In the genomic region with DNA sequence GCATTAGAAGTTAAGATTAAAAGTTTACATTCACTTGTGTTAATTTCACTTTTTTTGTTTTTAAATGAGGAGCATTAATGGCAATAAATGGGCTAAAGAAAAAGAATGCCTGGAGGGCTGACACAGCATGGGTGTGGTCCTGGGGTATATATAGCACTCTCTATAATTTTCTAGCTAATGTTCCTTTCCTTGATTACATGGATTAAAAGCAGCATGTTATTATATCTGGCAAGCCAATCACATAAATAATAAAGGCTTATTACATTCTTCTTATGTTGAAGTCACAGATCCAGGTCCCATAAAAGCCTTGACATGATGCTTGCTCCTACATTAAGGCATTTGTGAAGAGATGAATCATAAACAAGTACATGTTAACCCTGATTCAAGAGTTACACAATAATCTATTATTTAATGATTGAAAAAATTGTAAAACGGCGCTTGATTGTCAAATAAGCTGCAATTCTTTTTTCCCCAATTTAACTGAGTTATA, we compare ENCODE assay signal across 27 cellular contexts.
A peak's percentile ranks its signal among the peaks of the same experiment; 100 is the strongest.
DNase-seq lines count a peak whose midpoint lies in the region; TF ChIP-seq lines count a peak whose summit lies in the region.
"Had no signal": no experiment of that assay in that cellular context is flagged by ENCODE, and none has a peak within 500 bp of the region (broad histone marks: within the 10 kb centered on the region; RNA-seq: fewer than 3 reads in every experiment).

No MANE protein-coding gene starts in this region.

- H3K4me3 ChIP-seq in fibroblast of the aortic adventitia (ENCODE audit: low read depth, low read length) (no peak overlapping the region), neuron (ENCODE audit: low read length) (no peak overlapping the region), smooth muscle cell (no peak overlapping the region), right atrium auricular region (no peak overlapping the region)
- H3K4me3 ChIP-seq: BLaER1, dorsolateral prefrontal cortex, GM12878, PC-9, sigmoid colon had no signal

- TF ChIP-seq CTCF in fibroblast of the aortic adventitia (IDR thresholded peaks at IDR 0.05; ENCODE audit: insufficient read depth, low read length) (no peak), smooth muscle cell (IDR thresholded peaks at IDR 0.05; ENCODE audit: borderline replicate concordance, insufficient read depth, poor library complexity, severe bottlenecking) (no peak), right atrium auricular region (IDR thresholded peaks at IDR 0.05) (no peak), type B pancreatic cell (conservative IDR thresholded peaks at IDR 0.05) (no peak)

- DNase-seq in NCI-H1417 (lab: John Stamatoyannopoulos, UW) = peak in 2 of 3 experiments; percentile 67 to 92
- peak; percentile 76 for DNase-seq in NCI-H2227 treated with DMSO at 0.1 percent for 48 hours (lab: John Stamatoyannopoulos, UW)
- DNase-seq in fibroblast of the aortic adventitia (ENCODE audit: low read depth) = peak; percentile 12
- no peak for DNase-seq in smooth muscle cell (lab: John Stamatoyannopoulos, UW; ENCODE audit: unreplicated experiment)
- DNase-seq in right atrium auricular region (ENCODE audit: low spot score) = no peak
- no peak for DNase-seq in activated effector memory CD4-positive, alpha-beta T cell treated with anti-CD3 and anti-CD28 coated beads, Interleukin-2, amount 50 U/mL, for 16 hours
- DNase-seq in type B pancreatic cell (ENCODE audit: extremely low spot score, unreplicated experiment) = no peak
- DNase-seq: activated CD8-positive, alpha-beta T cell treated with anti-CD3 and anti-CD28 coated beads, Interleukin-2, amount 10 ng/mL, durations not matched to agents 7 days and 5 days; activated naive CD4-positive, alpha-beta T cell treated with anti-CD3 and anti-CD28 coated beads, Interleukin-2, amount 50 U/mL, for 16 hours; DMS153; dorsolateral prefrontal cortex; HCEC 1CT; kidney; left ventricle myocardium superior; NCI-H187; NCI-H526; PC-9; SHP77 treated with DMSO at 0.1 percent for 48 hours; sigmoid colon; trophoblast cell had no signal

- H3K9me3 Mint-ChIP-seq in type B pancreatic cell = peaks cover 7% of the 10 kb centered on the region

- H2AFZ ChIP-seq in neuron (ENCODE audit: low read depth, low read length) (peak overlapping the region; percentile 17), smooth muscle cell (ENCODE audit: low read depth) (no peak overlapping the region)
- H2AFZ ChIP-seq: PC-9 had no signal

- H3K4me1 Mint-ChIP-seq in type B pancreatic cell (ENCODE audit: unreplicated experiment) = peaks cover 20% of the 10 kb centered on the region
- H3K4me1 Mint-ChIP-seq: activated T-helper 17 cell treated with anti-CD3 and anti-CD28 coated beads, Interleukin-2, amount 50 U/mL, for 72 hours; stimulated activated memory B cell treated with anti-CD40 and anti-IgM and Interleukin-4, amounts not matched to agents 10 μg/mL and 1 μg/mL and 100 μg/mL, for 72 hours had no signal

- no peaks in the 10 kb centered on the region for H3K79me2 ChIP-seq in smooth muscle cell (ENCODE audit: low read depth)

- no peaks in the 10 kb centered on the region for H3K27me3 Mint-ChIP-seq in type B pancreatic cell
- H3K27me3 Mint-ChIP-seq: activated T-helper 17 cell treated with anti-CD3 and anti-CD28 coated beads, Interleukin-2, amount 50 U/mL, for 72 hours; progenitor cell of endocrine pancreas; stimulated activated memory B cell treated with anti-CD40 and anti-IgM and Interleukin-4, amounts not matched to agents 10 μg/mL and 1 μg/mL and 100 μg/mL, for 72 hours had no signal

- no peaks in the 10 kb centered on the region for H3K36me3 ChIP-seq in neuron (ENCODE audit: insufficient read depth, low read length)
- peaks cover 8% of the 10 kb centered on the region for H3K36me3 ChIP-seq in smooth muscle cell (ENCODE audit: low read depth)
- no peaks in the 10 kb centered on the region for H3K36me3 ChIP-seq in right atrium auricular region
- H3K36me3 ChIP-seq: BLaER1, neutrophil, sigmoid colon had no signal

- H3K9me3 ChIP-seq in neuron (ENCODE audit: low read length) (no peaks in the 10 kb centered on the region), smooth muscle cell (replicated peaks; ENCODE audit: low read depth) (peaks cover 6% of the 10 kb centered on the region), right atrium auricular region (peaks cover 0 to 13% of the 10 kb centered on the region in 2 donors)
- H3K9me3 ChIP-seq: neutrophil had no signal

- H3K36me3 Mint-ChIP-seq in type B pancreatic cell = peaks cover 2% of the 10 kb centered on the region

- no peak overlapping the region for H3K27ac Mint-ChIP-seq in type B pancreatic cell
- H3K27ac Mint-ChIP-seq: activated CD8-positive, alpha-beta T cell treated with anti-CD3 and anti-CD28 coated beads, Interleukin-2, amount 10 ng/mL, durations not matched to agents 7 days and 5 days; activated T-helper 17 cell treated with anti-CD3 and anti-CD28 coated beads, Interleukin-2, amount 50 U/mL, for 72 hours; progenitor cell of endocrine pancreas; stimulated activated memory B cell treated with anti-CD40 and anti-IgM and Interleukin-4, amounts not matched to agents 10 μg/mL and 1 μg/mL and 100 μg/mL, for 72 hours had no signal

- peaks cover 23% of the 10 kb centered on the region for H3K4me1 ChIP-seq in neuron (ENCODE audit: insufficient read depth, low read length)
- H3K4me1 ChIP-seq in smooth muscle cell (ENCODE audit: low read depth) = no peaks in the 10 kb centered on the region
- H3K4me1 ChIP-seq in right atrium auricular region = no peaks in the 10 kb centered on the region
- H3K4me1 ChIP-seq: BLaER1 had no signal

- H4K20me1 ChIP-seq in smooth muscle cell (ENCODE audit: low read depth) = no peaks in the 10 kb centered on the region
- H4K20me1 ChIP-seq: BLaER1 had no signal

- H3K4me3 Mint-ChIP-seq in type B pancreatic cell = no peak overlapping the region
- H3K4me3 Mint-ChIP-seq: activated CD8-positive, alpha-beta T cell treated with anti-CD3 and anti-CD28 coated beads, Interleukin-2, amount 10 ng/mL, durations not matched to agents 7 days and 5 days; activated T-helper 17 cell treated with anti-CD3 and anti-CD28 coated beads, Interleukin-2, amount 50 U/mL, for 72 hours; stimulated activated memory B cell treated with anti-CD40 and anti-IgM and Interleukin-4, amounts not matched to agents 10 μg/mL and 1 μg/mL and 100 μg/mL, for 72 hours had no signal

- H3K27me3 ChIP-seq in neuron (ENCODE audit: insufficient read depth, low read length) (no peaks in the 10 kb centered on the region), smooth muscle cell (ENCODE audit: low read depth) (no peaks in the 10 kb centered on the region), right atrium auricular region (no peaks in the 10 kb centered on the region)
- H3K27me3 ChIP-seq: BLaER1, dorsolateral prefrontal cortex, neutrophil, sigmoid colon had no signal

- H3K27ac ChIP-seq in smooth muscle cell (ENCODE audit: low read depth) (no peak overlapping the region), right atrium auricular region (no peak overlapping the region)
- H3K27ac ChIP-seq: BLaER1, dorsolateral prefrontal cortex, neutrophil, PC-9, sigmoid colon had no signal

- 97% methylated on average over 2 of the region's 2 CpGs for WGBS in smooth muscle cell (ENCODE audit: low lambda C conversion rate)

- no peaks in the 10 kb centered on the region for H3F3A ChIP-seq in smooth muscle cell (ENCODE audit: low read depth)

- no peak overlapping the region for H3K9ac ChIP-seq in smooth muscle cell (ENCODE audit: low read depth)
- H3K9ac ChIP-seq: BLaER1 had no signal

- no peak overlapping the region for H3K4me2 ChIP-seq in smooth muscle cell
- H3K4me2 ChIP-seq: BLaER1, PC-9 had no signal

Comparison
In these comparisons a context has a peak if more than half of its experiments do, and no peak if none do; other contexts are left out.
1. DNase-seq: peak in NCI-H1417 (2 of 3), NCI-H2227 treated with DMSO at 0.1 percent for 48 hours (single experiment) and fibroblast of the aortic adventitia (single experiment); none in smooth muscle cell (single experiment), right atrium auricular region (single experiment), activated effector memory CD4-positive, alpha-beta T cell treated with anti-CD3 and anti-CD28 coated beads, Interleukin-2, amount 50 U/mL, for 16 hours (single experiment) and type B pancreatic cell (single experiment).